Comparison of ENCODE assay signal across 8 cellular contexts in the genomic region with DNA sequence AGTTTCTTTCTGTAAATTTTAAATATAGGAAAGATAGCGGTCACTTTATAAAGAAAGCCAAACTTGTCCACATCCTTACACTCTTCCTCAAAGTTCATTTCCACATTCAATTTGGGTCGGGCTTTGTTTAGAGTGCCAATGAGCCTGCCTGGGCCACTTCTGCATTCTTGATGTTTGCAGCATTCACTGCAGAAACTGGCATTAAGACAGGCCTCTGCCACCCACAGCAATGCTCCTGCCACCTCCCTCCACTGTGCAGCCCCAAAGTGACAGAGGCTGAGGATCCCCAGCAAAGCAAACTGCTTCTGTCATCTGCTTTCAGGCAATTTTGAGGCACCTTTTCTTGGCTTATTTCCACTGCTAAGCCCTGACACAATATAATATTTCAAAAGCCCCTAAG.
DNase-seq lines count a peak whose midpoint lies in the region; ATAC-seq and TF ChIP-seq lines count a peak whose summit lies in the region.

No MANE protein-coding gene starts in this region.

- no peak overlapping the region for H3K27ac ChIP-seq in esophagus muscularis mucosa (replicated peaks in 1 of 4)
- H3K27ac ChIP-seq in uterus = no peak overlapping the region

- peak overlapping the region; percentile 32 for H3K27ac Mint-ChIP-seq in central memory CD8-positive, alpha-beta T cell (ENCODE audit: low read depth)

- H3K4me1 ChIP-seq in esophagus muscularis mucosa = peaks cover 0 to 30% (median 15%) of the 10 kb centered on the region in 4 donors
- H3K4me1 ChIP-seq in uterus = no peaks in the 10 kb centered on the region

- no peak overlapping the region for H3K4me3 ChIP-seq in esophagus muscularis mucosa
- no peak overlapping the region for H3K4me3 ChIP-seq in uterus

- H3K36me3 ChIP-seq in esophagus muscularis mucosa = no peaks in the 10 kb centered on the region
- no peaks in the 10 kb centered on the region for H3K36me3 ChIP-seq in uterus

- no peaks in the 10 kb centered on the region for H3K9me3 Mint-ChIP-seq in central memory CD8-positive, alpha-beta T cell

- TF ChIP-seq CTCF in esophagus muscularis mucosa (IDR thresholded peaks at IDR 0.05) (no peak), uterus (IDR thresholded peaks at IDR 0.05) (no peak)

- ATAC-seq in GM19372 (IDR thresholded peaks at IDR 0.05; ENCODE audit: low read depth, unreplicated experiment) = peak; percentile 22
- ATAC-seq in central memory CD8-positive, alpha-beta T cell (replicated peaks; ENCODE audit: extremely low read depth, poor library complexity, severe bottlenecking) = no peak
- no peak for ATAC-seq in left lobe of liver

- TF ChIP-seq POLR2A in esophagus muscularis mucosa (IDR thresholded peaks at IDR 0.05; ENCODE audit: low read depth) = no peak
- TF ChIP-seq POLR2A in uterus (IDR thresholded peaks at IDR 0.05) = no peak

- peak overlapping the region; percentile 58 for H3K4me3 Mint-ChIP-seq in central memory CD8-positive, alpha-beta T cell

- H3K4me1 Mint-ChIP-seq in central memory CD8-positive, alpha-beta T cell = peaks cover 23% of the 10 kb centered on the region

- WGBS in esophagus muscularis mucosa = 47% methylated on average over 2 of the region's 2 CpGs

- H3K9me3 ChIP-seq in esophagus muscularis mucosa (no peaks in the 10 kb centered on the region), uterus (no peaks in the 10 kb centered on the region)

- H3K27me3 ChIP-seq in esophagus muscularis mucosa (no peaks in the 10 kb centered on the region), uterus (no peaks in the 10 kb centered on the region)

- H3K36me3 Mint-ChIP-seq in central memory CD8-positive, alpha-beta T cell (ENCODE audit: insufficient read depth) = no peaks in the 10 kb centered on the region

- TF ChIP-seq EP300 in esophagus muscularis mucosa (IDR thresholded peaks at IDR 0.05) = no peak

- H3K27me3 Mint-ChIP-seq in central memory CD8-positive, alpha-beta T cell = no peaks in the 10 kb centered on the region

- DNase-seq in AML-193 (lab: John Stamatoyannopoulos, UW) (peak; percentile 88 to 89), MV-4-11 (lab: John Stamatoyannopoulos, UW) (peak; percentile 90), A172 (ENCODE audit: low spot score) (no peak), esophagus muscularis mucosa (ENCODE audit: extremely low spot score) (no peak), uterus (no peak), left lobe of liver (ENCODE audit: low spot score) (no peak)
- DNase-seq in central memory CD8-positive, alpha-beta T cell (ENCODE audit: low spot score in 2 of 2) = no peak

- intact Hi-C loops in esophagus muscularis mucosa (cut with DNase I) (no loop called here), uterus (cut with DNase I; ENCODE audit: low total_unique reads) (no loop called here)

Comparison
In these comparisons a context has a peak if more than half of its experiments do, and no peak if none do; other contexts are left out.
1. DNase-seq: peak in AML-193 (2 of 2) and MV-4-11 (single experiment); none in central memory CD8-positive, alpha-beta T cell (0 of 2), A172 (single experiment), esophagus muscularis mucosa (single experiment), uterus (0 of 2) and left lobe of liver (single experiment).